ENCODE assay signal across 31 cellular contexts in the genomic region with DNA sequence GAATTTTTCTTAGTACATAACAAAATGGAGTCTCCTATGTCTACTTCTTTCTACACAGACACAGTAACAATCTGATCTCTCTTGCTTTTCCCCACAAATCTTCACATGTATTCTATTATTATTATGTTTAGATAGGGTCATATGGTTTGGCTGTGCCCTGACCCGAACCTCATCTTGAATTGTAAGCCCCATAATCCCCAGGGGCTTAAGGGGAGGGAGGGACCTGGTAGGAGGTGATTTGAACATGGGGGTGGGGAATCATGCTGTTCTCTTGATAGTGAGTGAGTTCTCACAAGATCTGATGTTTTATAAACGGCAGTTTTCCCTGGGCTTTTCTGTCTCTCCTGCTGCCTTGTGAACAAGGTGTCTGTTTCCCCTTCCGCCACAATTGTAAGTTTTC.
"Had no signal": no experiment of that assay in that cellular context is flagged by ENCODE, and none has a peak within 500 bp of the region (broad histone marks: within the 10 kb centered on the region; RNA-seq: fewer than 3 reads in every experiment).

No MANE protein-coding gene starts in this region.

- H3K27ac Mint-ChIP-seq: activated CD4-positive, alpha-beta memory T cell treated with anti-CD3 and anti-CD28 coated beads for 36 hours; activated CD4-positive, alpha-beta T cell treated with anti-CD3 and anti-CD28 coated beads, Interleukin-2, amount 10 ng/mL, durations not matched to agents 24 days and 14 days; activated naive CD4-positive, alpha-beta T cell treated with anti-CD3 and anti-CD28 coated beads, Interleukin-2, amount 10 ng/mL, durations not matched to agents 7 days and 5 days; activated naive CD8-positive, alpha-beta T cell treated with anti-CD3 and anti-CD28 coated beads, Interleukin-2, amount 10 ng/mL, durations not matched to agents 7 days and 5 days; activated T-cell treated with anti-CD3 and anti-CD28 coated beads, Interleukin-2, amount 50 U/mL, for 24 hours; brain; nephron; stimulated activated memory B cell treated with anti-CD40 and anti-IgM and Interleukin-4, amounts not matched to agents 10 μg/mL and 1 μg/mL and 100 μg/mL, for 72 hours; stimulated activated naive CD8-positive, alpha-beta T cell treated with anti-CD3 and anti-CD28 coated beads, Interleukin-15, amount 100 ng/mL, for 72 hours; T-helper 17 cell; type B pancreatic cell had no signal

- H3K27me3 ChIP-seq: ascending aorta, cardiac muscle cell, ovary, sigmoid colon, uterus had no signal

- H3K27ac ChIP-seq: ascending aorta, cardiac muscle cell, heart right ventricle, ovary, prostate gland, sigmoid colon, uterus had no signal

- H3K4me3 Mint-ChIP-seq: activated CD4-positive, alpha-beta memory T cell treated with anti-CD3 and anti-CD28 coated beads for 36 hours; activated CD4-positive, alpha-beta T cell treated with anti-CD3 and anti-CD28 coated beads, Interleukin-2, amount 10 ng/mL, durations not matched to agents 24 days and 14 days; activated naive CD4-positive, alpha-beta T cell treated with anti-CD3 and anti-CD28 coated beads, Interleukin-2, amount 10 ng/mL, durations not matched to agents 7 days and 5 days; activated naive CD8-positive, alpha-beta T cell treated with anti-CD3 and anti-CD28 coated beads, Interleukin-2, amount 10 ng/mL, durations not matched to agents 7 days and 5 days; activated T-cell treated with anti-CD3 and anti-CD28 coated beads, Interleukin-2, amount 50 U/mL, for 24 hours; nephron; stimulated activated memory B cell treated with anti-CD40 and anti-IgM and Interleukin-4, amounts not matched to agents 10 μg/mL and 1 μg/mL and 100 μg/mL, for 72 hours; stimulated activated naive CD8-positive, alpha-beta T cell treated with anti-CD3 and anti-CD28 coated beads, Interleukin-15, amount 100 ng/mL, for 72 hours; T-helper 17 cell; type B pancreatic cell had no signal

- H3K4me1 ChIP-seq: ascending aorta, heart right ventricle, prostate gland, sigmoid colon, uterus had no signal

- H3K27me3 Mint-ChIP-seq: activated CD4-positive, alpha-beta T cell treated with anti-CD3 and anti-CD28 coated beads, Interleukin-2, amount 10 ng/mL, durations not matched to agents 24 days and 14 days; activated naive CD4-positive, alpha-beta T cell treated with anti-CD3 and anti-CD28 coated beads, Interleukin-2, amount 10 ng/mL, durations not matched to agents 7 days and 5 days; activated naive CD8-positive, alpha-beta T cell treated with anti-CD3 and anti-CD28 coated beads, Interleukin-2, amount 10 ng/mL, durations not matched to agents 7 days and 5 days; stimulated activated naive CD8-positive, alpha-beta T cell treated with anti-CD3 and anti-CD28 coated beads, Interleukin-15, amount 100 ng/mL, for 72 hours had no signal

- H3K9me3 ChIP-seq: ascending aorta, ovary, prostate gland, uterus had no signal

- H3K36me3 ChIP-seq: ascending aorta, cardiac muscle cell, heart right ventricle, ovary, prostate gland, sigmoid colon, uterus had no signal

- FAIRE-seq: islet of Langerhans, small intestine had no signal

- H3K4me1 Mint-ChIP-seq: activated CD4-positive, alpha-beta T cell treated with anti-CD3 and anti-CD28 coated beads, Interleukin-2, amount 10 ng/mL, durations not matched to agents 24 days and 14 days; activated naive CD4-positive, alpha-beta T cell treated with anti-CD3 and anti-CD28 coated beads, Interleukin-2, amount 10 ng/mL, durations not matched to agents 7 days and 5 days; stimulated activated memory B cell treated with anti-CD40 and anti-IgM and Interleukin-4, amounts not matched to agents 10 μg/mL and 1 μg/mL and 100 μg/mL, for 72 hours; stimulated activated naive CD8-positive, alpha-beta T cell treated with anti-CD3 and anti-CD28 coated beads, Interleukin-15, amount 100 ng/mL, for 72 hours; T-helper 17 cell had no signal

- DNase-seq: activated CD4-positive, alpha-beta memory T cell treated with anti-CD3 and anti-CD28 coated beads for 36 hours; activated CD4-positive, alpha-beta T cell treated with anti-CD3 and anti-CD28 coated beads, Interleukin-2, amount 10 ng/mL, durations not matched to agents 24 days and 14 days; activated CD4-positive, CD25-positive, alpha-beta regulatory T cell treated with anti-CD3 and anti-CD28 coated beads, Interleukin-2, amount 50 U/mL, for 72 hours; activated CD8-positive, alpha-beta memory T cell treated with anti-CD3 and anti-CD28 coated beads, Interleukin-2, amount 50 U/mL, for 48 hours; activated gamma-delta T cell; activated naive CD4-positive, alpha-beta T cell treated with anti-CD3 and anti-CD28 coated beads, Interleukin-2, amount 10 ng/mL, durations not matched to agents 7 days and 5 days; activated naive CD8-positive, alpha-beta T cell treated with anti-CD3 and anti-CD28 coated beads, Interleukin-2, amount 10 ng/mL, durations not matched to agents 7 days and 5 days; activated T-cell treated with anti-CD3 and anti-CD28 coated beads, Interleukin-2, amount 50 U/mL, for 24 hours; cortex of kidney; foreskin fibroblast; heart right ventricle; left ventricle myocardium superior; ovary; sigmoid colon; small intestine; stimulated activated CD4-positive, alpha-beta T cell treated with anti-CD3 and anti-CD28 coated beads, Interleukin-4, amount 100 ng/mL, for 4 hours; stimulated activated CD8-positive, alpha-beta memory T cell treated with anti-CD3 and anti-CD28 coated beads, Interleukin-4, amount 100 ng/mL, for 48 hours; stimulated activated naive CD8-positive, alpha-beta T cell treated with anti-CD3 and anti-CD28 coated beads, Interleukin-15, amount 100 ng/mL, for 72 hours; substantia nigra; T-helper 17 cell; T1000; uterus had no signal

- ATAC-seq: esophagus mucosa; heart right ventricle; left ventricle myocardium superior; stimulated activated memory B cell treated with anti-CD40 and anti-IgM and Interleukin-4, amounts not matched to agents 10 μg/mL and 1 μg/mL and 100 μg/mL, for 72 hours; stimulated activated naive CD8-positive, alpha-beta T cell treated with anti-CD3 and anti-CD28 coated beads, Interleukin-15, amount 100 ng/mL, for 72 hours; T-helper 17 cell had no signal

- H3K36me3 Mint-ChIP-seq: activated CD4-positive, alpha-beta memory T cell treated with anti-CD3 and anti-CD28 coated beads for 36 hours; activated naive CD4-positive, alpha-beta T cell treated with anti-CD3 and anti-CD28 coated beads, Interleukin-2, amount 10 ng/mL, durations not matched to agents 7 days and 5 days; activated naive CD8-positive, alpha-beta T cell treated with anti-CD3 and anti-CD28 coated beads, Interleukin-2, amount 10 ng/mL, durations not matched to agents 7 days and 5 days; brain; stimulated activated memory B cell treated with anti-CD40 and anti-IgM and Interleukin-4, amounts not matched to agents 10 μg/mL and 1 μg/mL and 100 μg/mL, for 72 hours; type B pancreatic cell had no signal

- H3K4me3 ChIP-seq: ascending aorta, cardiac muscle cell, heart right ventricle, ovary, prostate gland, sigmoid colon, uterus had no signal
